ENCODE assay signal across 8 cellular contexts in the genomic region with DNA sequence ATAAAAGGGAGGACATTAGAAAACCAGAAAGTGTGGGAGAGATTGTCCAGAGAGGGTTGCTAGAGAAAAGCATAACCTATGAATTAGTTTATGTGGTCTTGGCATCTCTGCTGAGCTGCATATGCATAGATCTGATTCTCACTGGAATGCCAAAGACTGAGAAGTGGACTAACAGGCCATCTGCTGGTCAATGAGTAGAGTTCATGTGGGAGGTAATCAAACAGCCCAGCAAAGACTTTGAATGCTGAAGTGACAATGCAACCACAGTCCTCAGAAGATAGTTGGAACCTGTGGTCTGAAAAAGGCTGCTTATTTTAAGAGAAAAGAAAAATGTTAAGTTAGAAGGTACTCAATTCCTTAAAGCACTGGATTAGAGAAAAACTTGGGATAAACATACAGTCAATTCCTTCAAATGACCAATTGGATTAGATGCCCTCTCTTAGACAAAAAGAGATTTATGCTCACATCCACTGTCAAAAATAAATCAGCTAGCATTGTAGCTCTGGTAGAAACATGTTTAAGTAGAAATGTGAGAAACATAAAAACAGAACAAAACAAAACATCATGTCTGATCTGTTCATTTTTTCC.
DNase-seq lines count a peak whose midpoint lies in the region; ATAC-seq and TF ChIP-seq lines count a peak whose summit lies in the region.

No MANE protein-coding gene starts in this region.

- no peaks in the 10 kb centered on the region for H3K9me2 ChIP-seq in MM.1S (replicated peaks; ENCODE audit: insufficient read depth, low read length)

- DNase-seq in BE2C, result peak; percentile 24
- peak; percentile 48 for DNase-seq in MM.1S
- DNase-seq in WERI-Rb-1, result peak; percentile 26
- DNase-seq in mucosa of descending colon, result peak in 1 of 3 donors; percentile 9
- DNase-seq in germinal center (ENCODE audit: low spot score), result no peak

- H3F3A ChIP-seq in MM.1S (ENCODE audit: insufficient read depth, low read length), result no peaks in the 10 kb centered on the region

- no peak overlapping the region for H3K9ac ChIP-seq in MM.1S (ENCODE audit: low read length)

- TF ChIP-seq CTCF in BE2C (IDR thresholded peaks at IDR 0.05; ENCODE audit: low read depth, low read length), result peak; percentile 84
- TF ChIP-seq CTCF in MM.1S (IDR thresholded peaks at IDR 0.05; ENCODE audit: low read length), result peak; percentile 47
- TF ChIP-seq CTCF in WERI-Rb-1 (IDR thresholded peaks at IDR 0.05; ENCODE audit: low read depth, low read length), result peak; percentile 71
- peak; percentile 9 for TF ChIP-seq CTCF in mucosa of descending colon (IDR thresholded peaks at IDR 0.05)

- H3K4me3 ChIP-seq in BE2C (ENCODE audit: low read depth, low read length) (no peak overlapping the region), MM.1S (ENCODE audit: low read length) (no peak overlapping the region), WERI-Rb-1 (ENCODE audit: low read depth, low read length) (no peak overlapping the region), mucosa of descending colon (no peak overlapping the region)

- intact Hi-C loops in mucosa of descending colon (cut with DNase I, micrococcal nuclease), result no loop called here

- no peaks in the 10 kb centered on the region for H4K20me1 ChIP-seq in MM.1S (ENCODE audit: insufficient read depth, low read length)

- no peaks in the 10 kb centered on the region for H3K79me2 ChIP-seq in MM.1S (ENCODE audit: low read length)

- ATAC-seq in GM19452 (IDR thresholded peaks at IDR 0.05; ENCODE audit: unreplicated experiment) (peak; percentile 71), mucosa of descending colon (peak; percentile 40), HG03039 (IDR thresholded peaks at IDR 0.05; ENCODE audit: unreplicated experiment) (no peak), HG03354 (IDR thresholded peaks at IDR 0.05; ENCODE audit: poor library complexity, severe bottlenecking, unreplicated experiment) (no peak)

- H2AFZ ChIP-seq in MM.1S (ENCODE audit: low read length), result no peak overlapping the region

- H3K27ac ChIP-seq in MM.1S (ENCODE audit: low read length), result no peak overlapping the region
- no peak overlapping the region for H3K27ac ChIP-seq in WERI-Rb-1

- H3K9me3 ChIP-seq in BE2C (no peaks in the 10 kb centered on the region), MM.1S (replicated peaks; ENCODE audit: insufficient read depth, low read length) (no peaks in the 10 kb centered on the region), WERI-Rb-1 (ENCODE audit: severe bottlenecking) (no peaks in the 10 kb centered on the region), mucosa of descending colon (no peaks in the 10 kb centered on the region)

- no peaks in the 10 kb centered on the region for H3K36me3 ChIP-seq in BE2C
- no peaks in the 10 kb centered on the region for H3K36me3 ChIP-seq in MM.1S (replicated peaks; ENCODE audit: insufficient read depth, low read length)
- H3K36me3 ChIP-seq in WERI-Rb-1, result no peaks in the 10 kb centered on the region
- no peaks in the 10 kb centered on the region for H3K36me3 ChIP-seq in mucosa of descending colon (ENCODE audit: low read depth)

- H3K27me3 ChIP-seq in BE2C (no peaks in the 10 kb centered on the region), MM.1S (replicated peaks; ENCODE audit: insufficient read depth, low read length) (no peaks in the 10 kb centered on the region), WERI-Rb-1 (ENCODE audit: insufficient read depth, low read depth, severe bottlenecking) (no peaks in the 10 kb centered on the region)

- no peak overlapping the region for H3K4me2 ChIP-seq in MM.1S (ENCODE audit: low read depth, low read length)

- H3K4me1 ChIP-seq in BE2C, result no peaks in the 10 kb centered on the region; the same call in 1 of the 2 replicates
- H3K4me1 ChIP-seq in MM.1S (ENCODE audit: low read length), result no peaks in the 10 kb centered on the region
- no peaks in the 10 kb centered on the region for H3K4me1 ChIP-seq in mucosa of descending colon (ENCODE audit: low read depth)

Comparison
In these comparisons a context has a peak if more than half of its experiments do, and no peak if none do; other contexts are left out.
1. CTCF ChIP-seq: peak in every context shown above with its lines; median percentile 84 in BE2C; 71 in WERI-Rb-1; 47 in MM.1S; 9 in mucosa of descending colon.
2. ATAC-seq: peak in GM19452 (single experiment) and mucosa of descending colon (single experiment); none in HG03039 (single experiment) and HG03354 (single experiment).